ENCODE assay signal across 8 cellular contexts in genomic region chr17:75288784-75289121, GRCh38. TPM values are rescaled to one million over a fixed set of nuclear protein-coding genes. Genes with fewer than 3 reads are reported as not detected.
DNase-seq lines count a peak whose midpoint lies in the region; ATAC-seq and TF ChIP-seq lines count a peak whose summit lies in the region.

No MANE protein-coding gene starts in this region.

- no peaks in the 10 kb centered on the region for H3K4me1 ChIP-seq in H9 (ENCODE audit: insufficient read depth, low read length)
- H3K4me1 ChIP-seq in Loucy (ENCODE audit: insufficient read depth, low read length, poor library complexity, severe bottlenecking): peaks cover 10% of the 10 kb centered on the region
- peaks cover 4 to 15% (median 9%) of the 10 kb centered on the region in 4 donors for H3K4me1 ChIP-seq in transverse colon

- H3F3A ChIP-seq in Loucy (ENCODE audit: low read depth) (0 out of 2 replicates have a peak, but pooled peaks cover 4% of the 10 kb centered on the region), SU-DHL-6 (ENCODE audit: insufficient read depth) (peaks cover 32% of the 10 kb centered on the region)

- no peak overlapping the region for H4K5ac ChIP-seq in H9 (ENCODE audit: insufficient read length, low read depth, low read length)

- H2BK20ac ChIP-seq in H9 (ENCODE audit: low read depth, low read length, poor library complexity, severe bottlenecking): no peak overlapping the region

- no peaks in the 10 kb centered on the region for H3K79me2 ChIP-seq in H9 (ENCODE audit: insufficient read depth, low read length)
- peaks cover 20% of the 10 kb centered on the region; the same call in 1 of the 2 replicates for H3K79me2 ChIP-seq in Loucy (ENCODE audit: insufficient read depth, low read length)
- peaks cover 31% of the 10 kb centered on the region for H3K79me2 ChIP-seq in SU-DHL-6 (ENCODE audit: insufficient read depth, low read length)

- H3K9me2 ChIP-seq in Loucy (replicated peaks; ENCODE audit: low read depth, low read length) (no peaks in the 10 kb centered on the region), SU-DHL-6 (replicated peaks; ENCODE audit: insufficient read depth, low read length) (no peaks in the 10 kb centered on the region)

- in situ Hi-C loops in transverse colon (cut with MboI; ENCODE audit: low pct_ligation_motif_present in 1 of 4, low pct_unique_long_range_greater_than_20kb in 1 of 4, low sequenced_read_pairs in 3 of 4): no loop called here

- TF ChIP-seq CTCF in H9 (conservative IDR thresholded peaks at IDR 0.05): no peak
- TF ChIP-seq CTCF in Loucy (conservative IDR thresholded peaks at IDR 0.05; ENCODE audit: low read length): no peak
- TF ChIP-seq CTCF in SU-DHL-6 (IDR thresholded peaks at IDR 0.05; ENCODE audit: insufficient read depth, low read length, poor library complexity, severe bottlenecking): no peak
- no peak for TF ChIP-seq CTCF in endothelial cell (IDR thresholded peaks at IDR 0.05; ENCODE audit: unreplicated experiment)
- TF ChIP-seq CTCF in transverse colon (IDR thresholded peaks at IDR 0.05): no peak

- no peaks in the 10 kb centered on the region for H3K27me3 ChIP-seq in H9 (ENCODE audit: insufficient read depth, low read length)
- H3K27me3 ChIP-seq in Loucy (ENCODE audit: insufficient read depth, low read length, poor library complexity, severe bottlenecking): no peaks in the 10 kb centered on the region
- no peaks in the 10 kb centered on the region for H3K27me3 ChIP-seq in SU-DHL-6 (ENCODE audit: low read length)
- H3K27me3 ChIP-seq in transverse colon: no peaks in the 10 kb centered on the region

- H3K9ac ChIP-seq in H9 (ENCODE audit: extremely low read depth, insufficient read length, low read length): peak overlapping the region; percentile 65
- peak overlapping the region; percentile 66 for H3K9ac ChIP-seq in Loucy (ENCODE audit: low read depth, low read length, poor library complexity, severe bottlenecking)
- H3K9ac ChIP-seq in SU-DHL-6 (ENCODE audit: low read length): peak overlapping the region; percentile 82

- TF ChIP-seq EP300 in transverse colon (IDR thresholded peaks at IDR 0.05; ENCODE audit: low read depth): no peak

- H2AK5ac ChIP-seq in H9 (ENCODE audit: insufficient read length, low read length): no peak overlapping the region

- no peaks in the 10 kb centered on the region; a peak in 1 of 5 replicates for H3K9me3 Mint-ChIP-seq in H9
- no peaks in the 10 kb centered on the region for H3K9me3 Mint-ChIP-seq in endothelial cell (ENCODE audit: unreplicated experiment)
- H3K9me3 Mint-ChIP-seq in naive B cell: no peaks in the 10 kb centered on the region

- H2BK120ac ChIP-seq in H9 (ENCODE audit: low read depth, low read length, poor library complexity, severe bottlenecking): no peak overlapping the region

- no peak overlapping the region for H4K91ac ChIP-seq in H9 (ENCODE audit: insufficient read length, low read depth, low read length)

- no peak overlapping the region for H2BK15ac ChIP-seq in H9 (ENCODE audit: low read depth, low read length)

- peak; percentile 7 to 8 for ATAC-seq in naive B cell (ENCODE audit: low read depth in 2 of 2)

- H3K27me3 Mint-ChIP-seq in H9 (ENCODE audit: low read depth) (no peaks in the 10 kb centered on the region; the same call in 1 of the 2 replicates), endothelial cell (ENCODE audit: unreplicated experiment) (peaks cover 9% of the 10 kb centered on the region), naive B cell (no peaks in the 10 kb centered on the region)

- no peaks in the 10 kb centered on the region for H4K20me1 ChIP-seq in H9 (ENCODE audit: control insufficient read depth, insufficient read depth, insufficient read length)
- H4K20me1 ChIP-seq in Loucy (ENCODE audit: insufficient read depth, low read length, poor library complexity, severe bottlenecking): no peaks in the 10 kb centered on the region
- H4K20me1 ChIP-seq in SU-DHL-6 (ENCODE audit: low read depth, low read length): no peaks in the 10 kb centered on the region

- no peak overlapping the region for H4K8ac ChIP-seq in H9 (replicated peaks; ENCODE audit: insufficient read length, low read depth, low read length)

- H3K79me1 ChIP-seq in H9 (ENCODE audit: insufficient read depth, low read depth, low read length, poor library complexity, severe bottlenecking): no peaks in the 10 kb centered on the region

- intact Hi-C loops in transverse colon (cut with DNase I; ENCODE audit: low total_unique reads): no loop called here

- peak; percentile 67 for DNase-seq in H9
- DNase-seq in endothelial cell (ENCODE audit: low spot score): no peak
- DNase-seq in naive B cell: peak; percentile 46
- DNase-seq in transverse colon: peak; percentile 67
- no peak for DNase-seq in GM19238 (ENCODE audit: insufficient read length, low spot score)

- H3K14ac ChIP-seq in H9 (ENCODE audit: insufficient read depth, low read length): no peak overlapping the region; the same call in 1 of the 2 replicates

- peak overlapping the region in 1 of 3 experiments; percentile 61; a peak in 1 of 7 replicates for H3K27ac Mint-ChIP-seq in H9
- H3K27ac Mint-ChIP-seq in endothelial cell (ENCODE audit: unreplicated experiment): no peak overlapping the region
- peak overlapping the region; percentile 99 to 100 (median 100) for H3K27ac Mint-ChIP-seq in naive B cell

- H3K4me3 ChIP-seq in GM08714 (ENCODE audit: low read length) (peak overlapping the region; percentile 67), Loucy (ENCODE audit: low read length, poor library complexity, severe bottlenecking) (peak overlapping the region; percentile 81), SU-DHL-6 (ENCODE audit: insufficient read depth, low read length, poor library complexity, severe bottlenecking) (peak overlapping the region; percentile 90), transverse colon (peak overlapping the region; percentile 56 to 74 (median 58))

- H3K4me2 ChIP-seq in H9 (ENCODE audit: insufficient read depth, insufficient read length, low read length) (peak overlapping the region; percentile 85), Loucy (ENCODE audit: low read depth, low read length, poor library complexity, severe bottlenecking) (peak overlapping the region; percentile 81), SU-DHL-6 (ENCODE audit: low read depth, low read length, poor library complexity, severe bottlenecking) (peak overlapping the region; percentile 99)

- no peak overlapping the region for H2AFZ ChIP-seq in H9 (ENCODE audit: low read length)
- peak overlapping the region; percentile 83 for H2AFZ ChIP-seq in Loucy (ENCODE audit: low read length)
- H2AFZ ChIP-seq in SU-DHL-6 (ENCODE audit: low read depth, low read length, severe bottlenecking): peak overlapping the region; percentile 4

- peaks cover 7% of the 10 kb centered on the region for H3K23me2 ChIP-seq in H9 (ENCODE audit: insufficient read length, low read depth, low read length, poor library complexity, severe bottlenecking)

- no peak overlapping the region for H3K18ac ChIP-seq in H9 (ENCODE audit: insufficient read length, low read depth, low read length)

- peaks cover 5% of the 10 kb centered on the region; the same call in 1 of the 2 replicates for H3K36me3 ChIP-seq in Loucy (ENCODE audit: insufficient read depth, low read length)
- H3K36me3 ChIP-seq in SU-DHL-6 (ENCODE audit: low read length): peaks cover 11% of the 10 kb centered on the region; the same call in 1 of the 2 replicates
- no peaks in the 10 kb centered on the region for H3K36me3 ChIP-seq in transverse colon

- no CpG with 5 or more reads among the region's 14 CpGs for WGBS in H9 (ENCODE audit: extremely low coverage, insufficient read length, low lambda C conversion rate)
- WGBS in transverse colon (ENCODE audit: low coverage in 1 of 2), 2 donors: 0% methylated on average over 4 to 14 of the region's 14 CpGs

- no peak overlapping the region for H3K4ac ChIP-seq in H9 (ENCODE audit: low read depth, low read length)

- H3K56ac ChIP-seq in H9 (ENCODE audit: insufficient read length, low read depth, low read length): no peak overlapping the region

- peak overlapping the region; percentile 89 to 93 for H3K4me3 Mint-ChIP-seq in H9
- H3K4me3 Mint-ChIP-seq in endothelial cell (ENCODE audit: unreplicated experiment): peak overlapping the region; percentile 96
- H3K4me3 Mint-ChIP-seq in naive B cell: peak overlapping the region; percentile 92 to 100 (median 98)

- no peaks in the 10 kb centered on the region for H3K9me3 ChIP-seq in H9 (ENCODE audit: control insufficient read depth, low read depth, low read length)
- H3K9me3 ChIP-seq in Loucy (ENCODE audit: insufficient read depth, low read depth, low read length): no peaks in the 10 kb centered on the region
- H3K9me3 ChIP-seq in SU-DHL-6 (ENCODE audit: insufficient read depth, low read length): no peaks in the 10 kb centered on the region
- no peaks in the 10 kb centered on the region for H3K9me3 ChIP-seq in transverse colon

- H3K36me3 Mint-ChIP-seq in H9 (ENCODE audit: insufficient read depth in 1 of 3, low read depth in 3 of 3) (peaks cover 4 to 25% (median 8%) of the 10 kb centered on the region in 3 experiments; a peak in 6 of 7 replicates), endothelial cell (ENCODE audit: low read depth, unreplicated experiment) (no peaks in the 10 kb centered on the region), naive B cell (peaks cover 0 to 12% of the 10 kb centered on the region in 2 donors)

- H3K23ac ChIP-seq in H9 (ENCODE audit: insufficient read length, low read depth, low read length): no peak overlapping the region

- H2BK12ac ChIP-seq in H9 (ENCODE audit: insufficient read length, low read depth, low read length): no peak overlapping the region

- H3K27ac ChIP-seq in H9 (ENCODE audit: insufficient read length, low read depth, low read length): no peak overlapping the region
- H3K27ac ChIP-seq in SU-DHL-6 (ENCODE audit: low read depth, low read length): peak overlapping the region; percentile 79
- H3K27ac ChIP-seq in transverse colon: peak overlapping the region; percentile 94 to 98 (median 96)

- no peak overlapping the region for H2BK5ac ChIP-seq in H9 (ENCODE audit: insufficient read length, low read length)

- peaks cover 8 to 10% of the 10 kb centered on the region in 2 experiments for H3K4me1 Mint-ChIP-seq in H9
- peaks cover 9% of the 10 kb centered on the region for H3K4me1 Mint-ChIP-seq in endothelial cell (ENCODE audit: unreplicated experiment)
- peaks cover 18 to 55% (median 18%) of the 10 kb centered on the region in 3 donors for H3K4me1 Mint-ChIP-seq in naive B cell

- H3T11ph ChIP-seq in H9 (ENCODE audit: low read length): no peak overlapping the region

- TF ChIP-seq POLR2A in transverse colon (IDR thresholded peaks at IDR 0.05): no peak

RNA-seq across cellular contexts. Expression of gene SLC25A19, which starts 0.5 kb away (rescaled TPM):
- total RNA-seq in H9 (2021): 24.2 and 27.2 TPM in 2 replicates
- total RNA-seq in endothelial cell (ENCODE audit: unreplicated experiment): 2.9 TPM
- 10 to 100 TPM; 26.1 to 41.8 (median 31.3) TPM for polyA plus RNA-seq in naive B cell (ENCODE audit: low read depth in 6 of 6)
- 10 to 100 TPM; 12.6 to 49.6 (median 20.7) TPM for total RNA-seq in transverse colon

RNA-seq across cellular contexts. Expression of gene MIF4GD, which starts 17.7 kb away (rescaled TPM):
- total RNA-seq in H9 (2021): 24.0 and 26.1 TPM in 2 replicates
- 15.7 TPM for total RNA-seq in endothelial cell (ENCODE audit: unreplicated experiment)
- 100 to 1,000 TPM in 5 of 6 donors, 10 to 100 TPM in 1; 95.1 to 133 (median 105) TPM for polyA plus RNA-seq in naive B cell (ENCODE audit: low read depth in 6 of 6)
- 10 to 100 TPM in 3 of 4 donors, 1 to 10 TPM in 1; 9.0 to 44.0 (median 28.6) TPM for total RNA-seq in transverse colon

RNA-seq across cellular contexts. Expression of gene MRPS7, which starts 27.1 kb away (rescaled TPM):
- 93.7 and 97.4 TPM in 2 replicates for total RNA-seq in H9 (2021)
- total RNA-seq in endothelial cell (ENCODE audit: unreplicated experiment): 63.4 TPM
- polyA plus RNA-seq in naive B cell (ENCODE audit: low read depth in 6 of 6): 100 to 1,000 TPM in 1 of 6 donors, 10 to 100 TPM in 5; 70.1 to 103 (median 94.4) TPM
- total RNA-seq in transverse colon: 10 to 100 TPM; 27.1 to 54.0 (median 37.4) TPM

RNA-seq across cellular contexts. Expression of gene GGA3, which starts 27.3 kb away (rescaled TPM):
- 50.3 and 58.2 TPM in 2 replicates for total RNA-seq in H9 (2021)
- 60.8 TPM for total RNA-seq in endothelial cell (ENCODE audit: unreplicated experiment)
- polyA plus RNA-seq in naive B cell (ENCODE audit: low read depth in 6 of 6): 10 to 100 TPM in 5 of 6 donors, 1 to 10 TPM in 1; 4.5 to 31.6 (median 13.7) TPM
- 100 to 1,000 TPM in 1 of 4 donors, 10 to 100 TPM in 3; 36.2 to 134 (median 59.0) TPM for total RNA-seq in transverse colon

Comparison
In these comparisons a context has a peak if more than half of its experiments do, and no peak if none do; other contexts are left out.
1. DNase-seq: peak in H9 (single experiment), naive B cell (single experiment) and transverse colon (single experiment); none in endothelial cell (single experiment) and GM19238 (single experiment).
2. Peak in every context shown above with its lines, with median percentiles within 50 percentile points of each other: H3K4me3 ChIP-seq, H3K4me2 ChIP-seq, H3K9ac ChIP-seq and H3K4me3 Mint-ChIP-seq.